Comparison of ENCODE assay signal across 29 cellular contexts in the genomic region with DNA sequence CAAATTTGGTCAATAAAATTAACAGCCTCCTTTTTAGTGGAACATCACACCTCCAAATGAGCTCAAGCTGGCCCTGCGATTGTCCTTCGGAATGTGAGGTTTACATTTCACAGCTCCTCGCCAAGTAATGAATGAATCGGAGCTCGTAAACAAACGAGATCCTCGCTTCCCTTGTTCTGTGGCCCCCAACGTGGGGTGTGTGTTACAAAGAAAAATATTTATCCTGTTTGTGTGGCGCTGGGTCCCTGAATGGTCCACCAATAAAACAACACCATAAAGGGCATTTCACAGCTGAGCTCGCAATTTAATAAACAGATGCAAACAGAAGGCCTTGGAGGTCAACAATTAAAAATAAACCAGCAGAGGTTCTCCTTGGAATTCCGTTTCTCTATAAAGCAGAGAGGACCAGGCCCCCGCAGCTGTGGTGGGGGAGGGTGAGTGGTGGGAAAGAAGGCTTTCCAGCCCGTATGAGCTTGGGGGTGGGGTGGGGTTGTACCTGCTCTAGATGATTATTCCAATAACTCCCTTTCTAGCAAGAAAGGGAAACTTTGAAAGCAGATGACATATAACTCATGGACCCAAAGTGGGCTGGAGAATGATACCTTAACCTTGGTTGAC.
DNase-seq lines count a peak whose midpoint lies in the region; ATAC-seq and TF ChIP-seq lines count a peak whose summit lies in the region.
"Had no signal": no experiment of that assay in that cellular context is flagged by ENCODE, and none has a peak within 500 bp of the region (broad histone marks: within the 10 kb centered on the region; RNA-seq: fewer than 3 reads in every experiment).

No MANE protein-coding gene starts in this region.

- H3K4me1 ChIP-seq in HUES48 (ENCODE audit: control insufficient read depth, insufficient read depth, low read length) (peaks cover 57% of the 10 kb centered on the region), endodermal cell (ENCODE audit: control insufficient read depth, insufficient read depth, low read length) (peaks cover 26% of the 10 kb centered on the region)
- no peaks in the 10 kb centered on the region for H3K4me1 ChIP-seq in CD8-positive, alpha-beta T cell (ENCODE audit: insufficient read depth, low read length)
- H3K4me1 ChIP-seq in effector memory CD4-positive, alpha-beta T cell (ENCODE audit: control insufficient read depth, insufficient read depth, low read length, poor library complexity, severe bottlenecking): no peaks in the 10 kb centered on the region
- H3K4me1 ChIP-seq: right lobe of liver, stomach, uterus had no signal

- H3K27me3 ChIP-seq in HUES48 (ENCODE audit: control insufficient read depth, insufficient read depth, low read length): no peaks in the 10 kb centered on the region
- no peaks in the 10 kb centered on the region for H3K27me3 ChIP-seq in endodermal cell (ENCODE audit: control insufficient read depth, insufficient read depth, low read length, poor library complexity, severe bottlenecking)
- H3K27me3 ChIP-seq in CD8-positive, alpha-beta T cell (ENCODE audit: insufficient read depth, low read length): no peaks in the 10 kb centered on the region
- no peaks in the 10 kb centered on the region for H3K27me3 ChIP-seq in effector memory CD4-positive, alpha-beta T cell (replicated peaks; ENCODE audit: control insufficient read depth, insufficient read depth, low read length, poor library complexity, severe bottlenecking)
- H3K27me3 ChIP-seq: right lobe of liver, stomach, uterus had no signal

- H3K4me1 Mint-ChIP-seq in endodermal cell: peaks cover 63% of the 10 kb centered on the region
- H3K4me1 Mint-ChIP-seq in CD8-positive, alpha-beta T cell (ENCODE audit: low read depth): no peaks in the 10 kb centered on the region
- no peaks in the 10 kb centered on the region for H3K4me1 Mint-ChIP-seq in activated CD4-positive, alpha-beta memory T cell treated with anti-CD3 and anti-CD28 coated beads for 36 hours (ENCODE audit: low read depth)
- H3K4me1 Mint-ChIP-seq: B cell; CD4-positive, alpha-beta memory T cell had no signal

- 4 to 12% methylated on average over 4 to 11 of the region's 13 CpGs for WGBS in endodermal cell (ENCODE audit: insufficient coverage in 1 of 2, insufficient read length in 1 of 2), 2 experiments

- H3K9ac ChIP-seq in HUES48 (ENCODE audit: low read depth, low read length) (peak overlapping the region; percentile 55; the same call in 1 of the 2 replicates), endodermal cell (ENCODE audit: extremely low read depth, low read length, poor library complexity, severe bottlenecking) (peak overlapping the region; percentile 69)
- H3K9ac ChIP-seq: GM23248 had no signal

- H3K27me3 Mint-ChIP-seq in endodermal cell (ENCODE audit: insufficient read depth): no peaks in the 10 kb centered on the region
- no peaks in the 10 kb centered on the region for H3K27me3 Mint-ChIP-seq in CD8-positive, alpha-beta T cell (ENCODE audit: low read depth)
- H3K27me3 Mint-ChIP-seq in activated CD4-positive, alpha-beta memory T cell treated with anti-CD3 and anti-CD28 coated beads for 36 hours: no peaks in the 10 kb centered on the region
- H3K27me3 Mint-ChIP-seq: B cell; CD4-positive, alpha-beta memory T cell had no signal

- DNase-seq in endodermal cell: peak; percentile 81
- DNase-seq in iPS-NIHi7 (ENCODE audit: extremely low spot score): peak; percentile 51
- DNase-seq in retina: peak; percentile 20
- no peak for DNase-seq in CD8-positive, alpha-beta T cell
- no peak for DNase-seq in effector memory CD4-positive, alpha-beta T cell
- DNase-seq in activated CD4-positive, alpha-beta memory T cell treated with anti-CD3 and anti-CD28 coated beads for 36 hours: no peak
- DNase-seq in AG08396 (ENCODE audit: low spot score): no peak
- DNase-seq: activated CD4-positive, alpha-beta T cell treated with anti-CD3 and anti-CD28 coated beads for 48 hours; CD4-positive, alpha-beta memory T cell; dorsolateral prefrontal cortex; GM23248; NCI-H146; NCI-H2107; NCI-H345; NCI-H69; posterior cingulate gyrus; right lobe of liver; SHP77; stimulated activated CD4-positive, alpha-beta T cell treated with anti-CD3 and anti-CD28 coated beads, Interleukin-12 subunit alpha, Interleukin-12 subunit beta, amount 100 ng/mL, for 4 hours; stimulated activated CD4-positive, alpha-beta T cell treated with anti-CD3 and anti-CD28 coated beads, Interleukin-4, amount 100 ng/mL, for 1 hour; stomach; uterus had no signal

- no peak for TF ChIP-seq CTCF in endodermal cell (conservative IDR thresholded peaks at IDR 0.05)
- no peak for TF ChIP-seq CTCF in CD8-positive, alpha-beta T cell (IDR thresholded peaks at IDR 0.05)

- POLR2A ChIA-PET in CD8-positive, alpha-beta T cell (lab: Charles Lee): no interaction called here
- POLR2A ChIA-PET in activated CD4-positive, alpha-beta memory T cell treated with anti-CD3 and anti-CD28 coated beads for 36 hours (lab: Charles Lee): no interaction called here

- CTCF ChIA-PET in CD8-positive, alpha-beta T cell (lab: Charles Lee): no interaction called here
- CTCF ChIA-PET in activated CD4-positive, alpha-beta memory T cell treated with anti-CD3 and anti-CD28 coated beads for 36 hours (lab: Charles Lee): no interaction called here

- peak overlapping the region; percentile 46 for H3K4me3 Mint-ChIP-seq in endodermal cell
- H3K4me3 Mint-ChIP-seq in CD8-positive, alpha-beta T cell: no peak overlapping the region
- H3K4me3 Mint-ChIP-seq in activated CD4-positive, alpha-beta memory T cell treated with anti-CD3 and anti-CD28 coated beads for 36 hours: no peak overlapping the region
- H3K4me3 Mint-ChIP-seq: activated naive CD8-positive, alpha-beta T cell; B cell; CD4-positive, alpha-beta memory T cell; T-helper 2 cell treated with Interferon-gamma antibody and Interleukin-4, amounts not matched to agents 5 μg/mL and 100 μg/mL, for 36 hours had no signal

- no peaks in the 10 kb centered on the region for H3K9me3 Mint-ChIP-seq in endodermal cell
- peaks cover 2% of the 10 kb centered on the region for H3K9me3 Mint-ChIP-seq in CD8-positive, alpha-beta T cell
- H3K9me3 Mint-ChIP-seq in activated CD4-positive, alpha-beta memory T cell treated with anti-CD3 and anti-CD28 coated beads for 36 hours: peaks cover 3% of the 10 kb centered on the region

- H3K27ac Mint-ChIP-seq in endodermal cell: peak overlapping the region; percentile 99
- no peak overlapping the region for H3K27ac Mint-ChIP-seq in CD8-positive, alpha-beta T cell
- no peak overlapping the region for H3K27ac Mint-ChIP-seq in activated CD4-positive, alpha-beta memory T cell treated with anti-CD3 and anti-CD28 coated beads for 36 hours
- H3K27ac Mint-ChIP-seq: activated naive CD8-positive, alpha-beta T cell; B cell; CD4-positive, alpha-beta memory T cell; T-helper 2 cell treated with Interferon-gamma antibody and Interleukin-4, amounts not matched to agents 5 μg/mL and 100 μg/mL, for 36 hours had no signal

- intact Hi-C loops in CD8-positive, alpha-beta T cell (cut with DNase I, micrococcal nuclease): no loop called here
- intact Hi-C loops in activated CD4-positive, alpha-beta memory T cell treated with anti-CD3 and anti-CD28 coated beads for 36 hours (cut with micrococcal nuclease): no loop called here

- H3K9me3 ChIP-seq in HUES48 (ENCODE audit: control insufficient read depth, insufficient read depth, low read length) (no peaks in the 10 kb centered on the region), endodermal cell (ENCODE audit: control insufficient read depth, low read length) (no peaks in the 10 kb centered on the region)
- H3K9me3 ChIP-seq in CD8-positive, alpha-beta T cell (ENCODE audit: low read length): no peaks in the 10 kb centered on the region
- H3K9me3 ChIP-seq in effector memory CD4-positive, alpha-beta T cell (ENCODE audit: control insufficient read depth, low read length): no peaks in the 10 kb centered on the region
- H3K9me3 ChIP-seq: right lobe of liver, stomach, uterus had no signal

- H3K4me3 ChIP-seq in HUES48 (ENCODE audit: low read depth, low read length) (peak overlapping the region; percentile 35; the same call in 1 of the 2 replicates), endodermal cell (ENCODE audit: low read length) (peak overlapping the region; percentile 37)
- H3K4me3 ChIP-seq in CD8-positive, alpha-beta T cell (ENCODE audit: low read depth, low read length): no peak overlapping the region
- no peak overlapping the region for H3K4me3 ChIP-seq in effector memory CD4-positive, alpha-beta T cell (ENCODE audit: insufficient read depth, low read depth, low read length, poor library complexity, severe bottlenecking)
- H3K4me3 ChIP-seq: dorsolateral prefrontal cortex, GM23248, lung, right lobe of liver, stomach, uterus had no signal

- ATAC-seq in CD8-positive, alpha-beta T cell: no peak
- ATAC-seq: Panc1, right lobe of liver had no signal

- H3K36me3 Mint-ChIP-seq in endodermal cell (ENCODE audit: low read depth): no peaks in the 10 kb centered on the region
- no peaks in the 10 kb centered on the region for H3K36me3 Mint-ChIP-seq in CD8-positive, alpha-beta T cell
- H3K36me3 Mint-ChIP-seq in activated CD4-positive, alpha-beta memory T cell treated with anti-CD3 and anti-CD28 coated beads for 36 hours: no peaks in the 10 kb centered on the region
- H3K36me3 Mint-ChIP-seq: CD4-positive, alpha-beta memory T cell had no signal

- H3K27ac ChIP-seq in HUES48 (ENCODE audit: low read depth, low read length) (peak overlapping the region; percentile 84), endodermal cell (ENCODE audit: low read depth, low read length) (peak overlapping the region; percentile 95)
- no peak overlapping the region for H3K27ac ChIP-seq in CD8-positive, alpha-beta T cell (ENCODE audit: low read depth, low read length)
- H3K27ac ChIP-seq in effector memory CD4-positive, alpha-beta T cell (ENCODE audit: insufficient read depth, low read length, poor library complexity, severe bottlenecking): no peak overlapping the region
- H3K27ac ChIP-seq: dorsolateral prefrontal cortex, epithelial cell of prostate, GM23248, right lobe of liver, stomach, uterus had no signal

- H3K36me3 ChIP-seq in HUES48 (ENCODE audit: control insufficient read depth, insufficient read depth, low read length) (no peaks in the 10 kb centered on the region), endodermal cell (ENCODE audit: control insufficient read depth, insufficient read depth, low read length) (no peaks in the 10 kb centered on the region)
- no peaks in the 10 kb centered on the region for H3K36me3 ChIP-seq in CD8-positive, alpha-beta T cell (ENCODE audit: insufficient read depth, low read length)
- H3K36me3 ChIP-seq in effector memory CD4-positive, alpha-beta T cell (ENCODE audit: control insufficient read depth, insufficient read depth, low read length): no peaks in the 10 kb centered on the region
- H3K36me3 ChIP-seq: right lobe of liver, stomach, uterus had no signal

Comparison
In these comparisons a context has a peak if more than half of its experiments do, and no peak if none do; other contexts are left out.
1. H3K27ac ChIP-seq: peak in HUES48 (single experiment) and endodermal cell (single experiment); none in CD8-positive, alpha-beta T cell (single experiment) and effector memory CD4-positive, alpha-beta T cell (single experiment).
2. H3K4me3 ChIP-seq: peak in HUES48 (single experiment) and endodermal cell (single experiment); none in CD8-positive, alpha-beta T cell (single experiment) and effector memory CD4-positive, alpha-beta T cell (single experiment).
3. DNase-seq: peak in endodermal cell (single experiment), iPS-NIHi7 (single experiment) and retina (single experiment); none in CD8-positive, alpha-beta T cell (0 of 7), effector memory CD4-positive, alpha-beta T cell (0 of 3), activated CD4-positive, alpha-beta memory T cell treated with anti-CD3 and anti-CD28 coated beads for 36 hours (single experiment) and AG08396 (single experiment).